30 cellular contexts compared by ENCODE assay signal in genomic region chr10:97901381-97901780, GRCh38. TPM values are rescaled to one million over a fixed set of nuclear protein-coding genes. Genes with fewer than 3 reads are reported as not detected.
"Had no signal": no experiment of that assay in that cellular context is flagged by ENCODE, and none has a peak within 500 bp of the region (broad histone marks: within the 10 kb centered on the region; RNA-seq: fewer than 3 reads in every experiment).

No MANE protein-coding gene starts in this region.

- H3K4me3 ChIP-seq: neural progenitor cell, ovary, prostate gland, right lobe of liver, sigmoid colon, suprapubic skin, thoracic aorta, thyroid gland, tibial nerve, upper lobe of right lung, uterus had no signal

- H3K36me3 Mint-ChIP-seq: naive B cell; naive thymus-derived CD8-positive, alpha-beta T cell; natural killer cell treated with Interleukin-12 subunit alpha and Interleukin-12 subunit beta and Interleukin-15 and Interleukin-18, amount 100 ng/mL, for 72 hours; neural progenitor cell; stimulated activated memory B cell treated with anti-CD40 and anti-IgM and Interleukin-4, amounts not matched to agents 10 μg/mL and 1 μg/mL and 100 μg/mL, for 72 hours had no signal

- ATAC-seq: naive thymus-derived CD8-positive, alpha-beta T cell; right cardiac atrium; right lobe of liver; stimulated activated memory B cell treated with anti-CD40 and anti-IgM and Interleukin-4, amounts not matched to agents 10 μg/mL and 1 μg/mL and 100 μg/mL, for 72 hours; stimulated activated naive CD8-positive, alpha-beta T cell treated with anti-CD3 and anti-CD28 coated beads, Interleukin-15, amount 100 ng/mL, for 72 hours; stimulated activated naive CD8-positive, alpha-beta T cell treated with anti-CD3 and anti-CD28 coated beads, Interleukin-15, Interleukin-2, amounts not matched to agents 100 U/mL and 50 U/mL, for 24 hours; upper lobe of right lung had no signal

- FAIRE-seq: small intestine had no signal

- H3K27me3 ChIP-seq: neural progenitor cell, ovary, right lobe of liver, thyroid gland, tibial nerve, upper lobe of right lung, uterus had no signal

- H3K9me3 ChIP-seq: ovary, prostate gland, right lobe of liver, sigmoid colon, suprapubic skin, thoracic aorta, thyroid gland, tibial nerve, upper lobe of right lung, uterus had no signal

- H3K27ac Mint-ChIP-seq: naive B cell; natural killer cell treated with Interleukin-12 subunit alpha and Interleukin-12 subunit beta and Interleukin-15 and Interleukin-18, amount 100 ng/mL, for 72 hours; neural progenitor cell; stimulated activated memory B cell treated with anti-CD40 and anti-IgM and Interleukin-4, amounts not matched to agents 10 μg/mL and 1 μg/mL and 100 μg/mL, for 72 hours; stimulated activated naive CD8-positive, alpha-beta T cell treated with anti-CD3 and anti-CD28 coated beads, Interleukin-15, amount 100 ng/mL, for 72 hours had no signal

- H3K4me1 ChIP-seq: parathyroid adenoma, prostate gland, right lobe of liver, sigmoid colon, uterus had no signal

- H3K36me3 ChIP-seq: neural progenitor cell, ovary, prostate gland, right lobe of liver, sigmoid colon, suprapubic skin, thoracic aorta, thyroid gland, tibial nerve, upper lobe of right lung, uterus had no signal

- H3K4me1 Mint-ChIP-seq: naive B cell; stimulated activated memory B cell treated with anti-CD40 and anti-IgM and Interleukin-4, amounts not matched to agents 10 μg/mL and 1 μg/mL and 100 μg/mL, for 72 hours had no signal

- DNase-seq: naive B cell; occipital lobe; ovary; retina; right lobe of liver; sigmoid colon; small intestine; stimulated activated CD4-positive, alpha-beta T cell treated with anti-CD3 and anti-CD28 coated beads, Interleukin-15, amount 100 ng/mL, for 24 hours; stimulated activated CD4-positive, alpha-beta T cell treated with anti-CD3 and anti-CD28 coated beads, Interleukin-2, amount 100 ng/mL, for 24 hours; stimulated activated CD4-positive, alpha-beta T cell treated with anti-CD3 and anti-CD28 coated beads, Interleukin-2, amount 100 ng/mL, for 48 hours; stimulated activated CD4-positive, alpha-beta T cell treated with anti-CD3 and anti-CD28 coated beads, Interleukin-4, amount 100 ng/mL, for 24 hours; stimulated activated naive CD4-positive, alpha-beta T cell; stimulated activated naive CD8-positive, alpha-beta T cell treated with anti-CD3 and anti-CD28 coated beads, Interleukin-15, amount 100 ng/mL, for 72 hours; stimulated activated naive CD8-positive, alpha-beta T cell treated with anti-CD3 and anti-CD28 coated beads, Interleukin-15, Interleukin-2, amounts not matched to agents 100 U/mL and 50 U/mL, for 24 hours; substantia nigra; thyroid gland; trophoblast cell; upper lobe of right lung; uterus had no signal

- H3K27ac ChIP-seq: neural progenitor cell, ovary, parathyroid adenoma, prostate gland, right lobe of liver, sigmoid colon, suprapubic skin, thoracic aorta, thyroid gland, tibial nerve, upper lobe of right lung, uterus had no signal

- H3K9ac ChIP-seq: neural progenitor cell, parathyroid adenoma had no signal

- H3K4me3 Mint-ChIP-seq: naive B cell; naive thymus-derived CD8-positive, alpha-beta T cell; natural killer cell treated with Interleukin-12 subunit alpha and Interleukin-12 subunit beta and Interleukin-15 and Interleukin-18, amount 100 ng/mL, for 72 hours; neural progenitor cell; stimulated activated memory B cell treated with anti-CD40 and anti-IgM and Interleukin-4, amounts not matched to agents 10 μg/mL and 1 μg/mL and 100 μg/mL, for 72 hours; stimulated activated naive CD8-positive, alpha-beta T cell treated with anti-CD3 and anti-CD28 coated beads, Interleukin-15, amount 100 ng/mL, for 72 hours had no signal

- H3K9me3 Mint-ChIP-seq: naive B cell; naive thymus-derived CD8-positive, alpha-beta T cell; natural killer cell treated with Interleukin-12 subunit alpha and Interleukin-12 subunit beta and Interleukin-15 and Interleukin-18, amount 100 ng/mL, for 72 hours; neural progenitor cell; stimulated activated memory B cell treated with anti-CD40 and anti-IgM and Interleukin-4, amounts not matched to agents 10 μg/mL and 1 μg/mL and 100 μg/mL, for 72 hours; stimulated activated naive CD8-positive, alpha-beta T cell treated with anti-CD3 and anti-CD28 coated beads, Interleukin-15, amount 100 ng/mL, for 72 hours had no signal

RNA-seq across cellular contexts. Expression of gene GOLGA7B, which starts 51.7 kb away (rescaled TPM):
- total RNA-seq: skeletal muscle tissue had no signal
